In genomic region chr2:189673661-189674373, GRCh38 we compare ENCODE assay signal across 8 cellular contexts. TPM values are rescaled to one million over a fixed set of nuclear protein-coding genes. Genes with fewer than 3 reads are reported as not detected.
A peak's percentile ranks its signal among the peaks of the same experiment; 100 is the strongest.
DNase-seq lines count a peak whose midpoint lies in the region; ATAC-seq and TF ChIP-seq lines count a peak whose summit lies in the region.

No MANE protein-coding gene starts in this region.

- peak overlapping the region; percentile 71 to 97 (median 92) for H3K4me3 Mint-ChIP-seq in naive thymus-derived CD8-positive, alpha-beta T cell

- peak overlapping the region; percentile 69 to 99 (median 96) for H3K27ac Mint-ChIP-seq in naive thymus-derived CD8-positive, alpha-beta T cell

- H3K9me3 ChIP-seq in ectodermal cell (ENCODE audit: control insufficient read depth, low read length), result no peaks in the 10 kb centered on the region

- peaks cover 20 to 47% (median 33%) of the 10 kb centered on the region in 4 donors for H3K4me1 Mint-ChIP-seq in naive thymus-derived CD8-positive, alpha-beta T cell

- POLR2A ChIA-PET in naive thymus-derived CD8-positive, alpha-beta T cell (lab: Charles Lee), result interaction anchor here (0.9 to 5.1 kb wide), 5 partner anchors 12 to 232 kb away, joined by 3 to 46 read pairs (median 5); partner anchors contain the start of genes ASNSD1, OSGEPL1, SLC40A1 and WDR75

- H3K4me1 ChIP-seq in ectodermal cell (ENCODE audit: control insufficient read depth, insufficient read depth, low read length), result no peaks in the 10 kb centered on the region

- H3K4me3 ChIP-seq in GM12864 (ENCODE audit: low read depth, low read length) (peak overlapping the region; percentile 69), NB4 (ENCODE audit: low read depth, low read length) (peak overlapping the region; percentile 30), ectodermal cell (ENCODE audit: insufficient read depth, low read depth, low read length) (peak overlapping the region; percentile 53)

- WGBS in ectodermal cell, 2 experiments, result 54 to 55% methylated on average over 12 of the region's 12 CpGs

- H3K36me3 ChIP-seq in ectodermal cell (ENCODE audit: control insufficient read depth, insufficient read depth, low read length), result peaks cover 3% of the 10 kb centered on the region

- no peak for TF ChIP-seq POLR2A in NB4 (IDR thresholded peaks at IDR 0.05; ENCODE audit: extremely low read depth, insufficient read length)

- H3K27me3 Mint-ChIP-seq in naive thymus-derived CD8-positive, alpha-beta T cell, result no peaks in the 10 kb centered on the region

- H3K27me3 ChIP-seq in ectodermal cell (ENCODE audit: control insufficient read depth, insufficient read depth, low read length, poor library complexity, severe bottlenecking), result no peaks in the 10 kb centered on the region

- TF ChIP-seq CTCF in GM12864 (IDR thresholded peaks at IDR 0.05; ENCODE audit: low read depth, low read length, missing control alignments), result no peak
- no peak for TF ChIP-seq CTCF in NB4 (IDR thresholded peaks at IDR 0.05; ENCODE audit: low read depth, low read length)

- DNase-seq in GM12864 (ENCODE audit: low read depth) (no peak), NB4 (ENCODE audit: low read depth) (no peak), iPS-NIHi7 (ENCODE audit: extremely low spot score) (no peak)
- peak in 1 of 10 donors; percentile 9 for DNase-seq in naive thymus-derived CD8-positive, alpha-beta T cell
- no peak for DNase-seq in NK-92 treated with Interleukin-12 subunit alpha and Interleukin-12 subunit beta, amount 100 ng/mL, for 24 hours (lab: John Stamatoyannopoulos, UW)

- peaks cover 0 to 11% (median 7%) of the 10 kb centered on the region in 9 donors for H3K9me3 Mint-ChIP-seq in naive thymus-derived CD8-positive, alpha-beta T cell

- peak in 1 of 2 donors; percentile 37 for ATAC-seq in naive thymus-derived CD8-positive, alpha-beta T cell
- ATAC-seq in GM18511 (IDR thresholded peaks at IDR 0.05; ENCODE audit: unreplicated experiment), result no peak
- no peak for ATAC-seq in GM18867 (IDR thresholded peaks at IDR 0.05; ENCODE audit: unreplicated experiment)

- H3K27ac ChIP-seq in ectodermal cell (ENCODE audit: insufficient read depth, low read depth, low read length, poor library complexity, severe bottlenecking), result peak overlapping the region; percentile 39

- H3K36me3 Mint-ChIP-seq in naive thymus-derived CD8-positive, alpha-beta T cell, result peaks cover 16 to 42% (median 17%) of the 10 kb centered on the region in 3 donors

RNA-seq across cellular contexts. Expression of gene ANKAR, which starts 0.7 kb away (rescaled TPM):
- polyA plus RNA-seq in ectodermal cell (2013, experiment 1 of 4), result 4.3 TPM
- 4.6 TPM for polyA plus RNA-seq in ectodermal cell (2013, experiment 2 of 4)
- polyA plus RNA-seq in ectodermal cell (2013, experiment 3 of 4), result 4.1 TPM
- polyA plus RNA-seq in ectodermal cell (2013, experiment 4 of 4), result 5.4 TPM
- total RNA-seq in naive thymus-derived CD8-positive, alpha-beta T cell, result 10 to 100 TPM; 13.0 to 17.4 TPM
- polyA plus RNA-seq in naive thymus-derived CD8-positive, alpha-beta T cell, result 1 to 10 TPM; 3.6 to 6.4 (median 5.0) TPM

RNA-seq across cellular contexts. Expression of gene ASNSD1, which starts 12.6 kb away (rescaled TPM):
- 53.5 TPM for polyA plus RNA-seq in ectodermal cell (2013, experiment 1 of 4)
- polyA plus RNA-seq in ectodermal cell (2013, experiment 2 of 4), result 60.8 TPM
- 47.2 TPM for polyA plus RNA-seq in ectodermal cell (2013, experiment 3 of 4)
- polyA plus RNA-seq in ectodermal cell (2013, experiment 4 of 4), result 51.6 TPM
- total RNA-seq in naive thymus-derived CD8-positive, alpha-beta T cell, result 10 to 100 TPM; 49.8 to 55.7 TPM
- polyA plus RNA-seq in naive thymus-derived CD8-positive, alpha-beta T cell, result 10 to 100 TPM; 44.0 to 73.7 (median 49.4) TPM
